ENCODE assay signal across 1 cellular context in the genomic region with DNA sequence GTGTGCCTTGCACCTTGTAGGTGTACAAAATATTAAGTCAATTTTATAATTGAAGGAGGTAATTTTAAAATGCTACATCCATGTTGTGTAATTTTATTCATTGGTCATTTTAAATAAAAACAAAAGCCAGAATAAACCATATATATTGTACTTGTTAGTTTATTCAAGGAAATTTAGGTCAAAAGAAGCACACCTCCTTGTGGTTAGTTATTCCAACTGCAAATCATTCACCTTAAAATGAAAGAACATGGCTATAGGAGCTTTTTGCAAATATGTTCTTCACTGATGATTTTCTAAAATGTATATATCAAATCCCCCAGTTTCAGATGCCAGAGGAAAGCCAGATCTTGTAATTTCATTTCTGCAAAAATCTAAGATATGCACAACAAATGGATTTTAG.
TF ChIP-seq lines count a peak whose summit lies in the region.

No MANE protein-coding gene starts in this region.

TF ChIP-seq in GM23338, 12 proteins besides CTCF, POLR2A, EP300 and RAD21 (continued from another document):
- TF ChIP-seq ZNF462 (CRISPR knock-in tag; IDR thresholded peaks at IDR 0.05) (no peak), REST (IDR thresholded peaks at IDR 0.05; ENCODE audit: unreplicated experiment) (no peak), EZH2 (IDR thresholded peaks at IDR 0.05; ENCODE audit: low read depth, unreplicated experiment) (no peak)
TF ChIP-seq in GM23338: peak in this region for 0.
